In the genomic region with DNA sequence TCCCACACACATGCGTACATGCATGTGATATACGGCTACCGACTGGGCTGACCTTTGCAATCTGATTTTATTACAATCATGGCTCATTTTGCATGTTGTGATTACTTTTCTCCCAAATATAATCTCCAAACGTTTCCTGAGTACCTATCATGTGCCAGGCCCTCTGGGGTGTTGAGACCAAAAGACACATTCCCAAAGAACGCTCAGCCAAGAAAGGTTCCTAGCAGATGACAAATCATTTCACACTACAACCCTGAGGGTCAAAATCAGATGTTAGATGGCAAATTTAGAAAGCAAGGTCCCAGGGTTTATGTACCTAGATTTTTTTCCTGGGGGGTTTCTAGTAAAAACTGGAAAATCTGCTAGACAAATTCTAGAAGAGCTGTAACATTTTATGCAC, we compare ENCODE assay signal across 4 cellular contexts.
TF ChIP-seq lines count a peak whose summit lies in the region.

No MANE protein-coding gene starts in this region.

TF ChIP-seq in SK-N-SH, 30 proteins besides CTCF, POLR2A, EP300 and RAD21:
- TF ChIP-seq, protein P1, sequence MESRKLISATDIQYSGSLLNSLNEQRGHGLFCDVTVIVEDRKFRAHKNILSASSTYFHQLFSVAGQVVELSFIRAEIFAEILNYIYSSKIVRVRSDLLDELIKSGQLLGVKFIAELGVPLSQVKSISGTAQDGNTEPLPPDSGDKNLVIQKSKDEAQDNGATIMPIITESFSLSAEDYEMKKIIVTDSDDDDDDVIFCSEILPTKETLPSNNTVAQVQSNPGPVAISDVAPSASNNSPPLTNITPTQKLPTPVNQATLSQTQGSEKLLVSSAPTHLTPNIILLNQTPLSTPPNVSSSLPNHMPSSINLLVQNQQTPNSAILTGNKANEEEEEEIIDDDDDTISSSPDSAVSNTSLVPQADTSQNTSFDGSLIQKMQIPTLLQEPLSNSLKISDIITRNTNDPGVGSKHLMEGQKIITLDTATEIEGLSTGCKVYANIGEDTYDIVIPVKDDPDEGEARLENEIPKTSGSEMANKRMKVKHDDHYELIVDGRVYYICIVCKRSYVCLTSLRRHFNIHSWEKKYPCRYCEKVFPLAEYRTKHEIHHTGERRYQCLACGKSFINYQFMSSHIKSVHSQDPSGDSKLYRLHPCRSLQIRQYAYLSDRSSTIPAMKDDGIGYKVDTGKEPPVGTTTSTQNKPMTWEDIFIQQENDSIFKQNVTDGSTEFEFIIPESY (IDR thresholded peaks at IDR 0.05; ENCODE audit: borderline replicate concordance, low read depth): no peak
- TF ChIP-seq TCF12 (IDR thresholded peaks at IDR 0.05) (no peak), TEAD4 (IDR thresholded peaks at IDR 0.05; ENCODE audit: borderline replicate concordance, insufficient read depth) (no peak), GABPA (IDR thresholded peaks at IDR 0.05; ENCODE audit: low read depth) (no peak), SIN3A (IDR thresholded peaks at IDR 0.05; ENCODE audit: borderline replicate concordance, low read depth, low read length) (no peak), NFIC (IDR thresholded peaks at IDR 0.05; ENCODE audit: borderline replicate concordance) (no peak), ELF1 (IDR thresholded peaks at IDR 0.05) (no peak), JUND (IDR thresholded peaks at IDR 0.05) (no peak)
- TF ChIP-seq, protein P2, sequence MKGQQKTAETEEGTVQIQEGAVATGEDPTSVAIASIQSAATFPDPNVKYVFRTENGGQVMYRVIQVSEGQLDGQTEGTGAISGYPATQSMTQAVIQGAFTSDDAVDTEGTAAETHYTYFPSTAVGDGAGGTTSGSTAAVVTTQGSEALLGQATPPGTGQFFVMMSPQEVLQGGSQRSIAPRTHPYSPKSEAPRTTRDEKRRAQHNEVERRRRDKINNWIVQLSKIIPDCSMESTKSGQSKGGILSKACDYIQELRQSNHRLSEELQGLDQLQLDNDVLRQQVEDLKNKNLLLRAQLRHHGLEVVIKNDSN (IDR thresholded peaks at IDR 0.05; ENCODE audit: borderline replicate concordance, low read depth): no peak

TF ChIP-seq in SK-N-SH treated with all-trans-retinoic acid at 6 μM for 48 hours, 23 proteins besides CTCF, POLR2A, EP300 and RAD21:
- TF ChIP-seq ISL1 (CRISPR knock-in tag; IDR thresholded peaks at IDR 0.05) (no peak), ZFP30 (CRISPR knock-in tag; IDR thresholded peaks at IDR 0.05) (no peak), ZFP3 (CRISPR knock-in tag; IDR thresholded peaks at IDR 0.05) (no peak), TOX (CRISPR knock-in tag; IDR thresholded peaks at IDR 0.05; ENCODE audit: borderline replicate concordance) (no peak), TCF4 (CRISPR knock-in tag; IDR thresholded peaks at IDR 0.05; ENCODE audit: borderline replicate concordance) (no peak), ZNF565 (CRISPR knock-in tag; conservative IDR thresholded peaks at IDR 0.05; ENCODE audit: low read depth) (no peak), GLIS3 (CRISPR knock-in tag; IDR thresholded peaks at IDR 0.05) (no peak), PPARA (CRISPR knock-in tag; IDR thresholded peaks at IDR 0.05; ENCODE audit: borderline replicate concordance) (no peak), SNAI2 (CRISPR knock-in tag; IDR thresholded peaks at IDR 0.05) (no peak), RARB (CRISPR knock-in tag; IDR thresholded peaks at IDR 0.05) (no peak), ZNF8 (CRISPR knock-in tag; IDR thresholded peaks at IDR 0.05) (no peak)
- TF ChIP-seq, protein P3, sequence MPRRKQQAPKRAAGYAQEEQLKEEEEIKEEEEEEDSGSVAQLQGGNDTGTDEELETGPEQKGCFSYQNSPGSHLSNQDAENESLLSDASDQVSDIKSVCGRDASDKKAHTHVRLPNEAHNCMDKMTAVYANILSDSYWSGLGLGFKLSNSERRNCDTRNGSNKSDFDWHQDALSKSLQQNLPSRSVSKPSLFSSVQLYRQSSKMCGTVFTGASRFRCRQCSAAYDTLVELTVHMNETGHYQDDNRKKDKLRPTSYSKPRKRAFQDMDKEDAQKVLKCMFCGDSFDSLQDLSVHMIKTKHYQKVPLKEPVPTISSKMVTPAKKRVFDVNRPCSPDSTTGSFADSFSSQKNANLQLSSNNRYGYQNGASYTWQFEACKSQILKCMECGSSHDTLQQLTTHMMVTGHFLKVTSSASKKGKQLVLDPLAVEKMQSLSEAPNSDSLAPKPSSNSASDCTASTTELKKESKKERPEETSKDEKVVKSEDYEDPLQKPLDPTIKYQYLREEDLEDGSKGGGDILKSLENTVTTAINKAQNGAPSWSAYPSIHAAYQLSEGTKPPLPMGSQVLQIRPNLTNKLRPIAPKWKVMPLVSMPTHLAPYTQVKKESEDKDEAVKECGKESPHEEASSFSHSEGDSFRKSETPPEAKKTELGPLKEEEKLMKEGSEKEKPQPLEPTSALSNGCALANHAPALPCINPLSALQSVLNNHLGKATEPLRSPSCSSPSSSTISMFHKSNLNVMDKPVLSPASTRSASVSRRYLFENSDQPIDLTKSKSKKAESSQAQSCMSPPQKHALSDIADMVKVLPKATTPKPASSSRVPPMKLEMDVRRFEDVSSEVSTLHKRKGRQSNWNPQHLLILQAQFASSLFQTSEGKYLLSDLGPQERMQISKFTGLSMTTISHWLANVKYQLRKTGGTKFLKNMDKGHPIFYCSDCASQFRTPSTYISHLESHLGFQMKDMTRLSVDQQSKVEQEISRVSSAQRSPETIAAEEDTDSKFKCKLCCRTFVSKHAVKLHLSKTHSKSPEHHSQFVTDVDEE (CRISPR knock-in tag; IDR thresholded peaks at IDR 0.05): no peak
- TF ChIP-seq, protein P4, sequence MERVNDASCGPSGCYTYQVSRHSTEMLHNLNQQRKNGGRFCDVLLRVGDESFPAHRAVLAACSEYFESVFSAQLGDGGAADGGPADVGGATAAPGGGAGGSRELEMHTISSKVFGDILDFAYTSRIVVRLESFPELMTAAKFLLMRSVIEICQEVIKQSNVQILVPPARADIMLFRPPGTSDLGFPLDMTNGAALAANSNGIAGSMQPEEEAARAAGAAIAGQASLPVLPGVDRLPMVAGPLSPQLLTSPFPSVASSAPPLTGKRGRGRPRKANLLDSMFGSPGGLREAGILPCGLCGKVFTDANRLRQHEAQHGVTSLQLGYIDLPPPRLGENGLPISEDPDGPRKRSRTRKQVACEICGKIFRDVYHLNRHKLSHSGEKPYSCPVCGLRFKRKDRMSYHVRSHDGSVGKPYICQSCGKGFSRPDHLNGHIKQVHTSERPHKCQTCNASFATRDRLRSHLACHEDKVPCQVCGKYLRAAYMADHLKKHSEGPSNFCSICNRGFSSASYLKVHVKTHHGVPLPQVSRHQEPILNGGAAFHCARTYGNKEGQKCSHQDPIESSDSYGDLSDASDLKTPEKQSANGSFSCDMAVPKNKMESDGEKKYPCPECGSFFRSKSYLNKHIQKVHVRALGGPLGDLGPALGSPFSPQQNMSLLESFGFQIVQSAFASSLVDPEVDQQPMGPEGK (CRISPR knock-in tag; IDR thresholded peaks at IDR 0.05; ENCODE audit: borderline replicate concordance): no peak

TF ChIP-seq in IMR-90, 13 proteins besides CTCF, POLR2A, EP300 and RAD21:
- no peak for TF ChIP-seq MAZ (IDR thresholded peaks at IDR 0.05; ENCODE audit: borderline replicate concordance, low read depth, low read length)
- TF ChIP-seq SMC3 (IDR thresholded peaks at IDR 0.05; ENCODE audit: low read depth, low read length): no peak
- TF ChIP-seq NFE2L2 (IDR thresholded peaks at IDR 0.05; ENCODE audit: low read depth, low read length): no peak
- TF ChIP-seq CEBPB (IDR thresholded peaks at IDR 0.05; ENCODE audit: low read depth, low read length): no peak
- TF ChIP-seq, protein P5, sequence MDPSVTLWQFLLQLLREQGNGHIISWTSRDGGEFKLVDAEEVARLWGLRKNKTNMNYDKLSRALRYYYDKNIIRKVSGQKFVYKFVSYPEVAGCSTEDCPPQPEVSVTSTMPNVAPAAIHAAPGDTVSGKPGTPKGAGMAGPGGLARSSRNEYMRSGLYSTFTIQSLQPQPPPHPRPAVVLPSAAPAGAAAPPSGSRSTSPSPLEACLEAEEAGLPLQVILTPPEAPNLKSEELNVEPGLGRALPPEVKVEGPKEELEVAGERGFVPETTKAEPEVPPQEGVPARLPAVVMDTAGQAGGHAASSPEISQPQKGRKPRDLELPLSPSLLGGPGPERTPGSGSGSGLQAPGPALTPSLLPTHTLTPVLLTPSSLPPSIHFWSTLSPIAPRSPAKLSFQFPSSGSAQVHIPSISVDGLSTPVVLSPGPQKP (IDR thresholded peaks at IDR 0.05; ENCODE audit: borderline replicate concordance, low read depth, low read length): no peak
- TF ChIP-seq RFX5 (IDR thresholded peaks at IDR 0.05; ENCODE audit: low read depth, low read length): no peak
- TF ChIP-seq MXI1 (IDR thresholded peaks at IDR 0.05; ENCODE audit: borderline replicate concordance, low read depth, low read length): no peak
- TF ChIP-seq BHLHE40 (IDR thresholded peaks at IDR 0.05; ENCODE audit: low read depth, low read length): no peak
- no peak for TF ChIP-seq RCOR1 (IDR thresholded peaks at IDR 0.05; ENCODE audit: insufficient replicate concordance, low read length)
- no peak for TF ChIP-seq MAFK (IDR thresholded peaks at IDR 0.05; ENCODE audit: low read depth, low read length)
- no peak for TF ChIP-seq CHD1 (IDR thresholded peaks at IDR 0.05; ENCODE audit: low read depth, low read length)
- TF ChIP-seq, protein P6, sequence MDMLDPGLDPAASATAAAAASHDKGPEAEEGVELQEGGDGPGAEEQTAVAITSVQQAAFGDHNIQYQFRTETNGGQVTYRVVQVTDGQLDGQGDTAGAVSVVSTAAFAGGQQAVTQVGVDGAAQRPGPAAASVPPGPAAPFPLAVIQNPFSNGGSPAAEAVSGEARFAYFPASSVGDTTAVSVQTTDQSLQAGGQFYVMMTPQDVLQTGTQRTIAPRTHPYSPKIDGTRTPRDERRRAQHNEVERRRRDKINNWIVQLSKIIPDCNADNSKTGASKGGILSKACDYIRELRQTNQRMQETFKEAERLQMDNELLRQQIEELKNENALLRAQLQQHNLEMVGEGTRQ (IDR thresholded peaks at IDR 0.05; ENCODE audit: low read depth, low read length): no peak
- no peak for TF ChIP-seq FOS (IDR thresholded peaks at IDR 0.05; ENCODE audit: low read depth, low read length)
TF ChIP-seq in IMR-90: peak in this region for 0.

TF ChIP-seq in K562, 482 proteins besides CTCF, POLR2A, EP300 and RAD21:
- TF ChIP-seq, protein P7, sequence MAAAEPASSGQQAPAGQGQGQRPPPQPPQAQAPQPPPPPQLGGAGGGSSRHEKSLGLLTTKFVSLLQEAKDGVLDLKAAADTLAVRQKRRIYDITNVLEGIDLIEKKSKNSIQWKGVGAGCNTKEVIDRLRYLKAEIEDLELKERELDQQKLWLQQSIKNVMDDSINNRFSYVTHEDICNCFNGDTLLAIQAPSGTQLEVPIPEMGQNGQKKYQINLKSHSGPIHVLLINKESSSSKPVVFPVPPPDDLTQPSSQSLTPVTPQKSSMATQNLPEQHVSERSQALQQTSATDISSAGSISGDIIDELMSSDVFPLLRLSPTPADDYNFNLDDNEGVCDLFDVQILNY (CRISPR knock-in tag; IDR thresholded peaks at IDR 0.05): no peak
- TF ChIP-seq IRF2 (CRISPR knock-in tag; IDR thresholded peaks at IDR 0.05): no peak
- TF ChIP-seq, protein P8, sequence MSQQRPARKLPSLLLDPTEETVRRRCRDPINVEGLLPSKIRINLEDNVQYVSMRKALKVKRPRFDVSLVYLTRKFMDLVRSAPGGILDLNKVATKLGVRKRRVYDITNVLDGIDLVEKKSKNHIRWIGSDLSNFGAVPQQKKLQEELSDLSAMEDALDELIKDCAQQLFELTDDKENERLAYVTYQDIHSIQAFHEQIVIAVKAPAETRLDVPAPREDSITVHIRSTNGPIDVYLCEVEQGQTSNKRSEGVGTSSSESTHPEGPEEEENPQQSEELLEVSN (IDR thresholded peaks at IDR 0.05; ENCODE audit: borderline replicate concordance in 1 of 2, extremely low read depth in 1 of 2, insufficient read depth in 1 of 2, insufficient read length in 1 of 2, low read depth in 1 of 2, low read length in 1 of 2, poor library complexity in 1 of 2, severe bottlenecking in 1 of 2): no peak
